Comparison of ENCODE assay signal across 3 cellular contexts in the genomic region with DNA sequence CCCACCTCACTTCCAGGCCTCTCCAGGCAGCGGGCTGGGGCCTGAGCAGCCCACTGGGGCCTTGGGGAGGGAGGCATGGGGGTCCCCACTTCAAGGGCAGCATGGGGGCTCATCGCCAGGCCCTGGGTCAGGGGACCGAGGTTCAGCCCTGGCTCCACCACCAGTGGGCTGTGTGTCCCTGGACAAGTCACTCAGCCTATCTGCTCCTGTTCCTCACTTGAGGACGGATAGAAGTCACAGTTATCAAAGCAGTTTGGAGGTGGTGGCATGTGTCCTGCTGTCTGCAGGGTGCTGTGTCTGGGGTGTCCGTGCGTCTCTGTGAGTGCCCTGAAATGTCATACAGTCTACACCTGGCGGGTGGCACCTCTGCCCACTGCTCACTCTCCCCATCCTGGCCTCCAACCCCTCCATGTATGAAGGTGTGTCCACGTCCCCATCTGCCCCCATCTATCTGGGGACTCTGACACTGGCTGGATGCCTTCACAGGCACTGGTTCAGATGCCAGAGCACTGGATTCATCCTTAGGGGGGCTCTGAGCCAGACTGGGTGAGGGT.
TF ChIP-seq lines count a peak whose summit lies in the region.

No MANE protein-coding gene starts in this region.

TF ChIP-seq in SK-N-SH, 30 proteins besides CTCF, POLR2A, EP300 and RAD21:
- no peak for TF ChIP-seq CHD2 (IDR thresholded peaks at IDR 0.05; ENCODE audit: low read length, partially characterized antibody)
- TF ChIP-seq RCOR1 (IDR thresholded peaks at IDR 0.05; ENCODE audit: low read length): no peak
- TF ChIP-seq EZH2phosphoT487 (IDR thresholded peaks at IDR 0.05; ENCODE audit: borderline replicate concordance, low read depth): no peak

TF ChIP-seq in SK-N-SH treated with all-trans-retinoic acid at 6 μM for 48 hours, 23 proteins besides CTCF, POLR2A, EP300 and RAD21:
- TF ChIP-seq GLIS3 (CRISPR knock-in tag; IDR thresholded peaks at IDR 0.05): no peak
- TF ChIP-seq ZFP30 (CRISPR knock-in tag; IDR thresholded peaks at IDR 0.05): no peak
- TF ChIP-seq ISL1 (CRISPR knock-in tag; IDR thresholded peaks at IDR 0.05): no peak
- TF ChIP-seq TOX (CRISPR knock-in tag; IDR thresholded peaks at IDR 0.05; ENCODE audit: borderline replicate concordance): no peak
- no peak for TF ChIP-seq PPARA (CRISPR knock-in tag; IDR thresholded peaks at IDR 0.05; ENCODE audit: borderline replicate concordance)
- TF ChIP-seq SNAI2 (CRISPR knock-in tag; IDR thresholded peaks at IDR 0.05): no peak
- no peak for TF ChIP-seq OSR1 (CRISPR knock-in tag; IDR thresholded peaks at IDR 0.05)
- TF ChIP-seq, protein P1, sequence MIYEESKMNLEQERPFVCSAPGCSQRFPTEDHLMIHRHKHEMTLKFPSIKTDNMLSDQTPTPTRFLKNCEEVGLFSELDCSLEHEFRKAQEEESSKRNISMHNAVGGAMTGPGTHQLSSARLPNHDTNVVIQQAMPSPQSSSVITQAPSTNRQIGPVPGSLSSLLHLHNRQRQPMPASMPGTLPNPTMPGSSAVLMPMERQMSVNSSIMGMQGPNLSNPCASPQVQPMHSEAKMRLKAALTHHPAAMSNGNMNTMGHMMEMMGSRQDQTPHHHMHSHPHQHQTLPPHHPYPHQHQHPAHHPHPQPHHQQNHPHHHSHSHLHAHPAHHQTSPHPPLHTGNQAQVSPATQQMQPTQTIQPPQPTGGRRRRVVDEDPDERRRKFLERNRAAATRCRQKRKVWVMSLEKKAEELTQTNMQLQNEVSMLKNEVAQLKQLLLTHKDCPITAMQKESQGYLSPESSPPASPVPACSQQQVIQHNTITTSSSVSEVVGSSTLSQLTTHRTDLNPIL (CRISPR knock-in tag; IDR thresholded peaks at IDR 0.05; ENCODE audit: low read depth): no peak
- no peak for TF ChIP-seq PATZ1 (CRISPR knock-in tag; IDR thresholded peaks at IDR 0.05; ENCODE audit: borderline replicate concordance)
- no peak for TF ChIP-seq ZNF70 (CRISPR knock-in tag; IDR thresholded peaks at IDR 0.05)
- no peak for TF ChIP-seq ZFP3 (CRISPR knock-in tag; IDR thresholded peaks at IDR 0.05)
- TF ChIP-seq BACH2 (CRISPR knock-in tag; IDR thresholded peaks at IDR 0.05; ENCODE audit: borderline replicate concordance): no peak
- TF ChIP-seq ZNF8 (CRISPR knock-in tag; IDR thresholded peaks at IDR 0.05): no peak
- no peak for TF ChIP-seq TSHZ2 (CRISPR knock-in tag; IDR thresholded peaks at IDR 0.05)
- no peak for TF ChIP-seq RARB (CRISPR knock-in tag; IDR thresholded peaks at IDR 0.05)
- TF ChIP-seq ZC3H10 (CRISPR knock-in tag; IDR thresholded peaks at IDR 0.05): no peak
- TF ChIP-seq, protein P2, sequence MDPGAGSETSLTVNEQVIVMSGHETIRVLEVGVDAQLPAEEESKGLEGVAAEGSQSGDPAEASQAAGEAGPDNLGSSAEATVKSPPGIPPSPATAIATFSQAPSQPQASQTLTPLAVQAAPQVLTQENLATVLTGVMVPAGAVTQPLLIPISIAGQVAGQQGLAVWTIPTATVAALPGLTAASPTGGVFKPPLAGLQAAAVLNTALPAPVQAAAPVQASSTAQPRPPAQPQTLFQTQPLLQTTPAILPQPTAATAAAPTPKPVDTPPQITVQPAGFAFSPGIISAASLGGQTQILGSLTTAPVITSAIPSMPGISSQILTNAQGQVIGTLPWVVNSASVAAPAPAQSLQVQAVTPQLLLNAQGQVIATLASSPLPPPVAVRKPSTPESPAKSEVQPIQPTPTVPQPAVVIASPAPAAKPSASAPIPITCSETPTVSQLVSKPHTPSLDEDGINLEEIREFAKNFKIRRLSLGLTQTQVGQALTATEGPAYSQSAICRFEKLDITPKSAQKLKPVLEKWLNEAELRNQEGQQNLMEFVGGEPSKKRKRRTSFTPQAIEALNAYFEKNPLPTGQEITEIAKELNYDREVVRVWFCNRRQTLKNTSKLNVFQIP (CRISPR knock-in tag; IDR thresholded peaks at IDR 0.05; ENCODE audit: borderline replicate concordance, low read depth): no peak
- no peak for TF ChIP-seq ZNF565 (CRISPR knock-in tag; conservative IDR thresholded peaks at IDR 0.05; ENCODE audit: low read depth)

TF ChIP-seq in H1, 55 proteins besides CTCF, POLR2A, EP300 and RAD21:
- TF ChIP-seq CTBP2 (IDR thresholded peaks at IDR 0.05; ENCODE audit: borderline replicate concordance, insufficient read depth, insufficient read length, low read length): no peak
- no peak for TF ChIP-seq BCL11A (IDR thresholded peaks at IDR 0.05; ENCODE audit: low read depth in 2 of 2, low read length in 2 of 2)
- no peak for TF ChIP-seq CEBPB (IDR thresholded peaks at IDR 0.05; ENCODE audit: low read depth, low read length)
- no peak for TF ChIP-seq TAF7 (optimal IDR thresholded peaks at IDR 0.05; ENCODE audit: borderline replicate concordance, low read depth, low read length)
- no peak for TF ChIP-seq SP2 (IDR thresholded peaks at IDR 0.05; ENCODE audit: low read length)
- no peak for TF ChIP-seq BRCA1 (IDR thresholded peaks at IDR 0.05; ENCODE audit: low read depth, low read length)
- no peak for TF ChIP-seq EGR1 (IDR thresholded peaks at IDR 0.05; ENCODE audit: borderline replicate concordance, low read depth, low read length)
- no peak for TF ChIP-seq CREB1 (IDR thresholded peaks at IDR 0.05)
- no peak for TF ChIP-seq JUND (IDR thresholded peaks at IDR 0.05; ENCODE audit: low read length)
- no peak for TF ChIP-seq KDM1A (IDR thresholded peaks at IDR 0.05; ENCODE audit: borderline replicate concordance, low read length)
- no peak for TF ChIP-seq EZH2 (IDR thresholded peaks at IDR 0.05; ENCODE audit: low read depth, low read length, severe bottlenecking)
- no peak for TF ChIP-seq RBBP5 (IDR thresholded peaks at IDR 0.05; ENCODE audit: borderline replicate concordance, low read depth, low read length)
- TF ChIP-seq, protein P3, sequence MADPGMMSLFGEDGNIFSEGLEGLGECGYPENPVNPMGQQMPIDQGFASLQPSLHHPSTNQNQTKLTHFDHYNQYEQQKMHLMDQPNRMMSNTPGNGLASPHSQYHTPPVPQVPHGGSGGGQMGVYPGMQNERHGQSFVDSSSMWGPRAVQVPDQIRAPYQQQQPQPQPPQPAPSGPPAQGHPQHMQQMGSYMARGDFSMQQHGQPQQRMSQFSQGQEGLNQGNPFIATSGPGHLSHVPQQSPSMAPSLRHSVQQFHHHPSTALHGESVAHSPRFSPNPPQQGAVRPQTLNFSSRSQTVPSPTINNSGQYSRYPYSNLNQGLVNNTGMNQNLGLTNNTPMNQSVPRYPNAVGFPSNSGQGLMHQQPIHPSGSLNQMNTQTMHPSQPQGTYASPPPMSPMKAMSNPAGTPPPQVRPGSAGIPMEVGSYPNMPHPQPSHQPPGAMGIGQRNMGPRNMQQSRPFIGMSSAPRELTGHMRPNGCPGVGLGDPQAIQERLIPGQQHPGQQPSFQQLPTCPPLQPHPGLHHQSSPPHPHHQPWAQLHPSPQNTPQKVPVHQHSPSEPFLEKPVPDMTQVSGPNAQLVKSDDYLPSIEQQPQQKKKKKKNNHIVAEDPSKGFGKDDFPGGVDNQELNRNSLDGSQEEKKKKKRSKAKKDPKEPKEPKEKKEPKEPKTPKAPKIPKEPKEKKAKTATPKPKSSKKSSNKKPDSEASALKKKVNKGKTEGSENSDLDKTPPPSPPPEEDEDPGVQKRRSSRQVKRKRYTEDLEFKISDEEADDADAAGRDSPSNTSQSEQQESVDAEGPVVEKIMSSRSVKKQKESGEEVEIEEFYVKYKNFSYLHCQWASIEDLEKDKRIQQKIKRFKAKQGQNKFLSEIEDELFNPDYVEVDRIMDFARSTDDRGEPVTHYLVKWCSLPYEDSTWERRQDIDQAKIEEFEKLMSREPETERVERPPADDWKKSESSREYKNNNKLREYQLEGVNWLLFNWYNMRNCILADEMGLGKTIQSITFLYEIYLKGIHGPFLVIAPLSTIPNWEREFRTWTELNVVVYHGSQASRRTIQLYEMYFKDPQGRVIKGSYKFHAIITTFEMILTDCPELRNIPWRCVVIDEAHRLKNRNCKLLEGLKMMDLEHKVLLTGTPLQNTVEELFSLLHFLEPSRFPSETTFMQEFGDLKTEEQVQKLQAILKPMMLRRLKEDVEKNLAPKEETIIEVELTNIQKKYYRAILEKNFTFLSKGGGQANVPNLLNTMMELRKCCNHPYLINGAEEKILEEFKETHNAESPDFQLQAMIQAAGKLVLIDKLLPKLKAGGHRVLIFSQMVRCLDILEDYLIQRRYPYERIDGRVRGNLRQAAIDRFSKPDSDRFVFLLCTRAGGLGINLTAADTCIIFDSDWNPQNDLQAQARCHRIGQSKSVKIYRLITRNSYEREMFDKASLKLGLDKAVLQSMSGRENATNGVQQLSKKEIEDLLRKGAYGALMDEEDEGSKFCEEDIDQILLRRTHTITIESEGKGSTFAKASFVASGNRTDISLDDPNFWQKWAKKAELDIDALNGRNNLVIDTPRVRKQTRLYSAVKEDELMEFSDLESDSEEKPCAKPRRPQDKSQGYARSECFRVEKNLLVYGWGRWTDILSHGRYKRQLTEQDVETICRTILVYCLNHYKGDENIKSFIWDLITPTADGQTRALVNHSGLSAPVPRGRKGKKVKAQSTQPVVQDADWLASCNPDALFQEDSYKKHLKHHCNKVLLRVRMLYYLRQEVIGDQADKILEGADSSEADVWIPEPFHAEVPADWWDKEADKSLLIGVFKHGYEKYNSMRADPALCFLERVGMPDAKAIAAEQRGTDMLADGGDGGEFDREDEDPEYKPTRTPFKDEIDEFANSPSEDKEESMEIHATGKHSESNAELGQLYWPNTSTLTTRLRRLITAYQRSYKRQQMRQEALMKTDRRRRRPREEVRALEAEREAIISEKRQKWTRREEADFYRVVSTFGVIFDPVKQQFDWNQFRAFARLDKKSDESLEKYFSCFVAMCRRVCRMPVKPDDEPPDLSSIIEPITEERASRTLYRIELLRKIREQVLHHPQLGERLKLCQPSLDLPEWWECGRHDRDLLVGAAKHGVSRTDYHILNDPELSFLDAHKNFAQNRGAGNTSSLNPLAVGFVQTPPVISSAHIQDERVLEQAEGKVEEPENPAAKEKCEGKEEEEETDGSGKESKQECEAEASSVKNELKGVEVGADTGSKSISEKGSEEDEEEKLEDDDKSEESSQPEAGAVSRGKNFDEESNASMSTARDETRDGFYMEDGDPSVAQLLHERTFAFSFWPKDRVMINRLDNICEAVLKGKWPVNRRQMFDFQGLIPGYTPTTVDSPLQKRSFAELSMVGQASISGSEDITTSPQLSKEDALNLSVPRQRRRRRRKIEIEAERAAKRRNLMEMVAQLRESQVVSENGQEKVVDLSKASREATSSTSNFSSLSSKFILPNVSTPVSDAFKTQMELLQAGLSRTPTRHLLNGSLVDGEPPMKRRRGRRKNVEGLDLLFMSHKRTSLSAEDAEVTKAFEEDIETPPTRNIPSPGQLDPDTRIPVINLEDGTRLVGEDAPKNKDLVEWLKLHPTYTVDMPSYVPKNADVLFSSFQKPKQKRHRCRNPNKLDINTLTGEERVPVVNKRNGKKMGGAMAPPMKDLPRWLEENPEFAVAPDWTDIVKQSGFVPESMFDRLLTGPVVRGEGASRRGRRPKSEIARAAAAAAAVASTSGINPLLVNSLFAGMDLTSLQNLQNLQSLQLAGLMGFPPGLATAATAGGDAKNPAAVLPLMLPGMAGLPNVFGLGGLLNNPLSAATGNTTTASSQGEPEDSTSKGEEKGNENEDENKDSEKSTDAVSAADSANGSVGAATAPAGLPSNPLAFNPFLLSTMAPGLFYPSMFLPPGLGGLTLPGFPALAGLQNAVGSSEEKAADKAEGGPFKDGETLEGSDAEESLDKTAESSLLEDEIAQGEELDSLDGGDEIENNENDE (IDR thresholded peaks at IDR 0.05; ENCODE audit: insufficient replicate concordance, low read length): no peak
- no peak for TF ChIP-seq HDAC6 (IDR thresholded peaks at IDR 0.05; ENCODE audit: low read depth, low read length)
